Comparison of ENCODE assay signal across 12 cellular contexts in the genomic region with DNA sequence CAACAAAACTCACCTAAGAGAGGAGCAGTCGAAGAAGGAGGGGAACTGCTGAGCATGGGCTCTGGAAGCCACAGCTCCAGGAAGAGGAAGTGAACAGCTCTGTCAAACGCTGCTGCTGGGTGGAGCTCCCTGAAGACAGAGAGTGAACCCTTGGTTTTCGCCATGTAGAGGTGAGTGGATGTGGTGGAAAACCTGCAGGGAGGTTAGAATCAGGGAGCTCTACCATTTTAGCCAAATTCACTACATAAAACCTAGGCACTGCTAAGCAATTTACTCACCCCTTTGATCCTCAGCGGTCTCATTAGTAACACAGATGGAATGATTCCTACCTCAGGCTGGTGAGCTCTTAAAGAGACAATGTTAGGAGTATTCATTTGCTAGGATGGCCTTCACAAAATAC. TPM values are rescaled to one million over a fixed set of nuclear protein-coding genes. Genes with fewer than 3 reads are reported as not detected.
DNase-seq lines count a peak whose midpoint lies in the region; ATAC-seq, FAIRE-seq and TF ChIP-seq lines count a peak whose summit lies in the region.
"Had no signal": no experiment of that assay in that cellular context is flagged by ENCODE, and none has a peak within 500 bp of the region (broad histone marks: within the 10 kb centered on the region; RNA-seq: fewer than 3 reads in every experiment).

No MANE protein-coding gene starts in this region.

- CTCF ChIA-PET in GM12878 (lab: Yijun Ruan, JAX): interaction anchor here (0.6 to 3.4 kb wide), 23 partner anchors 8 to 1452 kb away, joined by 3 to 25 read pairs (median 4); a partner anchor contains a TSS
- CTCF ChIA-PET in activated CD8-positive, alpha-beta T cell treated with anti-CD3 and anti-CD28 coated beads, Interleukin-2, amount 10 ng/mL, durations not matched to agents 7 days and 5 days (lab: Charles Lee): interaction anchor here (0.7 to 1.6 kb wide), 8 partner anchors 10 to 429 kb away, joined by 3 to 6 read pairs (median 4); a partner anchor contains a TSS

- peaks cover 25% of the 10 kb centered on the region for H3K4me1 ChIP-seq in OCI-LY1 (ENCODE audit: insufficient read depth, low read length, severe bottlenecking)
- no peaks in the 10 kb centered on the region for H3K4me1 ChIP-seq in GM12878 (ENCODE audit: control insufficient read depth, insufficient read depth, low read length)

- FAIRE-seq in H54 (lab: Jason Lieb, UNC) (peak; percentile 88), GM12878 (lab: Jason Lieb, UNC) (no peak)

- peaks cover 19% of the 10 kb centered on the region for H3K4me1 Mint-ChIP-seq in activated CD8-positive, alpha-beta T cell treated with anti-CD3 and anti-CD28 coated beads, Interleukin-2, amount 10 ng/mL, durations not matched to agents 7 days and 5 days (ENCODE audit: low read depth)

- intact Hi-C loops in GM12878 (cut with micrococcal nuclease; ENCODE audit: unreplicated experiment): loop anchor here (10.0 kb wide), 2 partner anchors 1019 to 1899 kb away; no protein-coding TSS in a partner anchor

- ATAC-seq in GM12878 (peak; percentile 59), HG03520 (IDR thresholded peaks at IDR 0.05; ENCODE audit: unreplicated experiment) (no peak), HG02938 (IDR thresholded peaks at IDR 0.05; ENCODE audit: unreplicated experiment) (no peak), GM18861 (IDR thresholded peaks at IDR 0.05; ENCODE audit: unreplicated experiment) (no peak)
- no peak for ATAC-seq in activated CD8-positive, alpha-beta T cell treated with anti-CD3 and anti-CD28 coated beads, Interleukin-2, amount 10 ng/mL, durations not matched to agents 7 days and 5 days

- POLR2A ChIA-PET in GM12878 (lab: Charles Lee): no interaction called here
- POLR2A ChIA-PET in activated CD8-positive, alpha-beta T cell treated with anti-CD3 and anti-CD28 coated beads, Interleukin-2, amount 10 ng/mL, durations not matched to agents 7 days and 5 days (lab: Charles Lee): no interaction called here

- H3K79me2 ChIP-seq in OCI-LY1 (ENCODE audit: insufficient read depth, low read length) (no peaks in the 10 kb centered on the region), GM12878 (ENCODE audit: control insufficient read depth, insufficient read depth, low read length) (no peaks in the 10 kb centered on the region)

- SMC1A ChIA-PET in GM12878 (lab: Charles Lee; ENCODE audit: uncharacterized antibody, unreplicated experiment): interaction anchor here (0.6 to 6.1 kb wide), 6 partner anchors 15 to 404 kb away, joined by 3 to 42 read pairs (median 4); no protein-coding TSS in a partner anchor

- TF ChIP-seq EP300 in GM12878 (IDR thresholded peaks at IDR 0.05; ENCODE audit: borderline replicate concordance in 1 of 2, control insufficient read depth in 1 of 2, low read depth in 2 of 2, low read length in 2 of 2): no peak

- no peak for TF ChIP-seq RAD21 in GM12878 (IDR thresholded peaks at IDR 0.05; ENCODE audit: insufficient read depth, low read depth, low read length)

- H3K27ac ChIP-seq in OCI-LY1 (ENCODE audit: low read depth, low read length, poor library complexity, severe bottlenecking) (no peak overlapping the region), GM12878 (ENCODE audit: control insufficient read depth, insufficient read depth) (no peak overlapping the region)
- H3K27ac ChIP-seq: VCaP had no signal

- TF ChIP-seq POLR2A in H54 (IDR thresholded peaks at IDR 0.05; ENCODE audit: low read depth, low read length): no peak
- no peak for TF ChIP-seq POLR2A in GM12878 (IDR thresholded peaks at IDR 0.05; ENCODE audit: low read depth, low read length)

- no peaks in the 10 kb centered on the region for H3K9me2 ChIP-seq in OCI-LY1 (ENCODE audit: low read depth, low read length)

- DNase-seq in A172 (ENCODE audit: low spot score): peak; percentile 12
- no peak for DNase-seq in H54 (ENCODE audit: insufficient read length, low spot score)
- DNase-seq in GM12878 (ENCODE audit: low read depth, low spot score): no peak
- DNase-seq in activated CD8-positive, alpha-beta T cell treated with anti-CD3 and anti-CD28 coated beads, Interleukin-2, amount 10 ng/mL, durations not matched to agents 7 days and 5 days: no peak
- DNase-seq: activated T-cell treated with anti-CD3 and anti-CD28 coated beads, Interleukin-2, amount 50 U/mL, for 48 hours; NCI-H526 treated with DMSO at 0.1 percent for 48 hours; substantia nigra had no signal

- no TSS peak for BruUV-seq in GM12878 (replicated peaks; lab: Mats Ljungman, UMichigan)

- H3K36me3 Mint-ChIP-seq in activated CD8-positive, alpha-beta T cell treated with anti-CD3 and anti-CD28 coated beads, Interleukin-2, amount 10 ng/mL, durations not matched to agents 7 days and 5 days (ENCODE audit: low read depth): no peaks in the 10 kb centered on the region

- no peaks in the 10 kb centered on the region; the same call in 1 of the 2 replicates for H3F3A ChIP-seq in OCI-LY1 (ENCODE audit: insufficient read depth, low read length)

- WGBS in GM12878 (ENCODE audit: insufficient coverage, insufficient replicate concordance, low lambda C conversion rate, missing lambda C conversion rate): 29% methylated on average over 4 of the region's 4 CpGs

- H3K4me2 ChIP-seq in OCI-LY1 (ENCODE audit: low read length): no peak overlapping the region
- H3K4me2 ChIP-seq in GM12878 (ENCODE audit: control insufficient read depth, insufficient read depth): no peak overlapping the region

- H3K9me3 ChIP-seq in OCI-LY1 (ENCODE audit: low read length): no peaks in the 10 kb centered on the region
- H3K9me3 ChIP-seq in GM12878 (replicated peaks; ENCODE audit: control insufficient read depth, insufficient read depth, low read length): no peaks in the 10 kb centered on the region

- TF ChIP-seq CTCF in OCI-LY1 (IDR thresholded peaks at IDR 0.05; ENCODE audit: low read length) (no peak), GM12878 (IDR thresholded peaks at IDR 0.05 in 2 of 3, conservative IDR thresholded peaks at IDR 0.05 in 1 of 3; ENCODE audit: control insufficient read depth in 2 of 3, extremely low read depth in 1 of 3, insufficient read depth in 1 of 3, low read depth in 3 of 3, low read length in 3 of 3) (no peak)

- H3K9ac ChIP-seq in OCI-LY1 (ENCODE audit: low read length): no peak overlapping the region
- H3K9ac ChIP-seq in GM12878 (ENCODE audit: control insufficient read depth, insufficient read depth, low read length): no peak overlapping the region

- H2AFZ ChIP-seq in OCI-LY1 (ENCODE audit: low read length): peak overlapping the region; percentile 65
- peak overlapping the region; percentile 70 for H2AFZ ChIP-seq in GM12878 (ENCODE audit: control insufficient read depth, low read depth, low read length)

- H3K36me3 ChIP-seq in OCI-LY1 (ENCODE audit: insufficient read depth, low read length) (no peaks in the 10 kb centered on the region), GM12878 (ENCODE audit: control insufficient read depth in 2 of 2, insufficient read depth in 2 of 2, low read length in 1 of 2) (no peaks in the 10 kb centered on the region)

- no peaks in the 10 kb centered on the region for H4K20me1 ChIP-seq in OCI-LY1 (ENCODE audit: insufficient read depth, low read length)
- no peaks in the 10 kb centered on the region for H4K20me1 ChIP-seq in GM12878 (ENCODE audit: control insufficient read depth, insufficient read depth)

- H3K27me3 ChIP-seq in OCI-LY1 (ENCODE audit: insufficient read depth, low read length): no peaks in the 10 kb centered on the region
- no peaks in the 10 kb centered on the region for H3K27me3 ChIP-seq in GM12878 (replicated peaks in 1 of 2; ENCODE audit: control insufficient read depth in 2 of 2, insufficient read depth in 2 of 2, low read length in 1 of 2)

- RAD21 ChIA-PET in GM12878 (lab: Charles Lee; ENCODE audit: unreplicated experiment): interaction anchor here (1.5 to 3.1 kb wide), 3 partner anchors 10 to 178 kb away, joined by 3 to 26 read pairs (median 8); no protein-coding TSS in a partner anchor

- in situ Hi-C loops in GM12878 (cut with MboI): loop anchor here (5.0 to 25.0 kb wide), 4 partner anchors 899 to 1897 kb away; no protein-coding TSS in a partner anchor

- H3K9me3 Mint-ChIP-seq in activated CD8-positive, alpha-beta T cell treated with anti-CD3 and anti-CD28 coated beads, Interleukin-2, amount 10 ng/mL, durations not matched to agents 7 days and 5 days (ENCODE audit: insufficient read depth): no peaks in the 10 kb centered on the region

- no peak overlapping the region for H3K27ac Mint-ChIP-seq in activated CD8-positive, alpha-beta T cell treated with anti-CD3 and anti-CD28 coated beads, Interleukin-2, amount 10 ng/mL, durations not matched to agents 7 days and 5 days

- H3K4me3 ChIP-seq in OCI-LY1 (ENCODE audit: low read depth, low read length, poor library complexity, severe bottlenecking) (no peak overlapping the region), GM12878 (no peak overlapping the region)

- peaks cover 13% of the 10 kb centered on the region for H3K27me3 Mint-ChIP-seq in activated CD8-positive, alpha-beta T cell treated with anti-CD3 and anti-CD28 coated beads, Interleukin-2, amount 10 ng/mL, durations not matched to agents 7 days and 5 days (ENCODE audit: low read depth)

- H3K4me3 Mint-ChIP-seq in activated CD8-positive, alpha-beta T cell treated with anti-CD3 and anti-CD28 coated beads, Interleukin-2, amount 10 ng/mL, durations not matched to agents 7 days and 5 days: no peak overlapping the region

TF ChIP-seq in GM12878, 131 proteins besides CTCF, POLR2A, EP300 and RAD21 (continues in another document):
- no peak for TF ChIP-seq RUNX3 (IDR thresholded peaks at IDR 0.05; ENCODE audit: low read length)
- no peak for TF ChIP-seq SRF (IDR thresholded peaks at IDR 0.05; ENCODE audit: low read depth in 2 of 2, low read length in 2 of 2)

RNA-seq across cellular contexts. Expression of a gene that starts 19.4 kb away (rescaled TPM):
- total RNA-seq in A172 (2014; rRNA removed; shearing (Covaris generic)): 5.2 TPM in 2 replicates
- total RNA-seq in GM12878 (2013; cell fraction: nucleolus; rRNA removed): 0.73 and 1.5 TPM in 2 replicates
- total RNA-seq in GM12878 (2014; rRNA removed) (0.06 TPM in 1 of 2 replicates, not detected in the other), GM12878 (2014; rRNA removed; fragmentation: Illumina TruSeq; extraction: Trizol) (0.23 TPM in 1 of 2 replicates, not detected in the other), GM12878 (2021) (0.21 and 0.46 TPM in 2 replicates)
- polyA plus RNA-seq in GM12878 (2011; ENCODE audit: low read depth): not detected
- polyA plus RNA-seq in GM12878 (2011; rRNA removed) (0.32 and 0.33 TPM in 2 replicates), GM12878 (2014; fragmentation: Illumina TruSeq; extraction: Trizol) (0.06 and 0.21 TPM in 2 replicates), GM12878 (2014; fragmentation: Nextera tagmentation; extraction: Ambion mirVana) (under 1 TPM in 1 of 2 experiments, not detected in 1; 0.05 TPM), GM12878 (2014; rRNA removed) (0.14 TPM in 1 of 2 replicates, not detected in the other), GM12878 (2016; fragmentation: Nextera tagmentation; extraction: Ambion mirVana) (not detected)
- polyA plus RNA-seq in GM12878 (2011; cell fraction: cytosol; rRNA removed): 0.24 and 0.30 TPM in 2 replicates
- polyA plus RNA-seq in GM12878 (2011; cell fraction: nucleus; rRNA removed): 1.1 and 1.3 TPM in 2 replicates
- polyA plus RNA-seq in GM12878 (2012): 0.09 and 0.18 TPM in 2 replicates
- 0.15 and 0.41 TPM in 2 replicates for polyA minus RNA-seq in GM12878 (2011; rRNA and poly(A)+ RNA removed)
- polyA minus RNA-seq in GM12878 (2011; cell fraction: cytosol; rRNA and poly(A)+ RNA removed): 2.9 and 3.2 TPM in 2 replicates
- polyA minus RNA-seq in GM12878 (2011; cell fraction: nucleus; rRNA and poly(A)+ RNA removed): 0.73 and 1.8 TPM in 2 replicates
- total RNA-seq in activated CD8-positive, alpha-beta T cell treated with anti-CD3 and anti-CD28 coated beads, Interleukin-2, amount 10 ng/mL, durations not matched to agents 7 days and 5 days: not detected
